Comparison of ENCODE assay signal across 42 cellular contexts in the genomic region with DNA sequence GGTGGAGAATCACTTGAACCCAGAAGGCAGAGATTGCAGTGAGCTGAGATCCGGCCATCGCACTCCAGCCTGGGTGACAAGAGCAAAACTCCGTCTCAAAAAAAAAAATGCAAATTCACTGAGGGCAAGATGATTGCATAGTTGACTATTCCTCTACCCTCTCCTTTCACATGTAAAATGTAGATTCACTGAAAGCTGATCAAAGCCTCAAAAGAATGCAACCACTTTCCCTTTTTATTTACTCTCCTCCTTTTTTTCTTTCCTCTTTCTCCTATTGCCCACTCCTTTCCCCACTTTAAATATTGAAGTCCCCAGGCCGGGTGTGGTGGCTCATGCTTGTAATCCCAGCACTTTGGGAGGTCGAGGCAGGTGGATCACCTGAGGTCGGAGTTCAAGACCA. TPM values are rescaled to one million over a fixed set of nuclear protein-coding genes. Genes with fewer than 3 reads are reported as not detected.
"Had no signal": no experiment of that assay in that cellular context is flagged by ENCODE, and none has a peak within 500 bp of the region (broad histone marks: within the 10 kb centered on the region; RNA-seq: fewer than 3 reads in every experiment).

No MANE protein-coding gene starts in this region.

- H3K27me3 Mint-ChIP-seq: dendritic cell treated with granulocyte-macrophage colony-stimulating factor and Interleukin-4, amounts not matched to agents 40 ng/mL and 50 ng/mL, for 4 days had no signal

- H3K4me3 Mint-ChIP-seq: dendritic cell treated with granulocyte-macrophage colony-stimulating factor and Interleukin-4, amounts not matched to agents 40 ng/mL and 50 ng/mL, for 4 days; immature natural killer cell; memory B cell; mesothelial cell of epicardium; naive B cell; natural killer cell treated with Interleukin-12 subunit alpha and Interleukin-12 subunit beta and Interleukin-15 and Interleukin-18, amount 100 ng/mL, for 72 hours; neural crest cell; type B pancreatic cell had no signal

- H3K36me3 ChIP-seq: colonic mucosa, esophagus muscularis mucosa, gastroesophageal sphincter, heart right ventricle, lower lobe of right lung, neutrophil, pancreas, right lobe of liver, tibial artery had no signal

- H3K27me3 ChIP-seq: colonic mucosa, foreskin keratinocyte, gastroesophageal sphincter, heart right ventricle, neutrophil, pancreas, right lobe of liver, testis, tibial artery had no signal

- H3K9me3 ChIP-seq: colonic mucosa, esophagus muscularis mucosa, gastroesophageal sphincter, heart right ventricle, lower lobe of right lung, mucosa of descending colon, neutrophil, pancreas, right lobe of liver, testis, tibial artery had no signal

- H3K4me1 Mint-ChIP-seq: immature natural killer cell, mesothelial cell of epicardium, neural crest cell had no signal

- H3K36me3 Mint-ChIP-seq: immature natural killer cell; mesothelial cell of epicardium; naive B cell; natural killer cell treated with Interleukin-12 subunit alpha and Interleukin-12 subunit beta and Interleukin-15 and Interleukin-18, amount 100 ng/mL, for 72 hours; type B pancreatic cell had no signal

- H3K4me3 ChIP-seq: colonic mucosa, esophagus muscularis mucosa, gastroesophageal sphincter, heart right ventricle, lower lobe of right lung, mucosa of descending colon, pancreas, right lobe of liver, smooth muscle cell, testis, tibial artery had no signal

- DNase-seq: colonic mucosa; effector CD8-positive, alpha-beta T cell; foreskin keratinocyte; heart right ventricle; hippocampal formation; immature natural killer cell; islet precursor cell; kidney glomerular epithelial cell; left colon; left ventricle myocardium superior; lower lobe of right lung; mucosa of descending colon; naive B cell; pancreas; retina; right lobe of liver; stimulated activated CD4-positive, alpha-beta T cell treated with anti-CD3 and anti-CD28 coated beads, Interleukin-12 subunit alpha, Interleukin-12 subunit beta, amount 100 ng/mL, for 4 hours; stimulated activated CD4-positive, alpha-beta T cell treated with anti-CD3 and anti-CD28 coated beads, Interleukin-1b, Interleukin-23, amount 100 ng/mL, for 48 hours; stimulated activated CD4-positive, alpha-beta T cell treated with anti-CD3 and anti-CD28 coated beads, Interleukin-4, amount 100 ng/mL, for 1 hour; stimulated activated CD8-positive, alpha-beta memory T cell treated with anti-CD3 and anti-CD28 coated beads, Interleukin-4, amount 100 ng/mL, for 48 hours; stimulated activated naive CD4-positive, alpha-beta T cell; substantia nigra; testis; tibial artery had no signal

- H3K4me2 ChIP-seq: smooth muscle cell had no signal

- FAIRE-seq: endothelial cell of umbilical vein, pancreas had no signal

- H3K9me3 Mint-ChIP-seq: dendritic cell treated with granulocyte-macrophage colony-stimulating factor and Interleukin-4, amounts not matched to agents 40 ng/mL and 50 ng/mL, for 4 days; immature natural killer cell; memory B cell; natural killer cell treated with Interleukin-12 subunit alpha and Interleukin-12 subunit beta and Interleukin-15 and Interleukin-18, amount 100 ng/mL, for 72 hours; neural crest cell; type B pancreatic cell had no signal

- H3K27ac Mint-ChIP-seq: dendritic cell treated with granulocyte-macrophage colony-stimulating factor and Interleukin-4, amounts not matched to agents 40 ng/mL and 50 ng/mL, for 4 days; memory B cell; mesothelial cell of epicardium; naive B cell; type B pancreatic cell had no signal

- H3K4me1 ChIP-seq: colonic mucosa, foreskin keratinocyte, gastroesophageal sphincter, heart right ventricle, lower lobe of right lung, right lobe of liver, testis, tibial artery had no signal

- H3K27ac ChIP-seq: colonic mucosa, esophagus muscularis mucosa, foreskin keratinocyte, gastroesophageal sphincter, heart right ventricle, lower lobe of right lung, neutrophil, pancreas, right lobe of liver, testis, tibial artery had no signal

- ATAC-seq: foreskin keratinocyte; gastroesophageal sphincter; heart right ventricle; left colon; left ventricle myocardium superior; lower lobe of right lung; mucosa of descending colon; natural killer cell treated with Interleukin-12 subunit alpha and Interleukin-12 subunit beta and Interleukin-15 and Interleukin-18, amount 100 ng/mL, for 72 hours; pancreas; right lobe of liver had no signal

RNA-seq across cellular contexts. Expression of gene TEX101, which starts 6.3 kb away (rescaled TPM):
- total RNA-seq: chondrocyte; endothelial cell of umbilical vein; epithelial cell of proximal tubule; esophagus muscularis mucosa; fibroblast of lung; foreskin keratinocyte; gastroesophageal sphincter; heart right ventricle; left ventricle myocardium superior; lower lobe of right lung; mesothelial cell of epicardium; natural killer cell treated with Interleukin-12 subunit alpha and Interleukin-12 subunit beta and Interleukin-15 and Interleukin-18, amount 100 ng/mL, for 72 hours; neural crest cell; omental fat pad; pancreas; posterior vena cava; pulmonary artery endothelial cell; right lobe of liver; smooth muscle cell; urinary bladder had no signal
- polyA plus RNA-seq: endothelial cell of umbilical vein, fibroblast of lung, foreskin keratinocyte, heart right ventricle, immature natural killer cell, pancreas, smooth muscle cell, urinary bladder had no signal

RNA-seq across cellular contexts. Expression of gene LYPD3, which starts 44.5 kb away (rescaled TPM):
- total RNA-seq: endothelial cell of umbilical vein; natural killer cell treated with Interleukin-12 subunit alpha and Interleukin-12 subunit beta and Interleukin-15 and Interleukin-18, amount 100 ng/mL, for 72 hours; pulmonary artery endothelial cell had no signal
